In the genomic region with DNA sequence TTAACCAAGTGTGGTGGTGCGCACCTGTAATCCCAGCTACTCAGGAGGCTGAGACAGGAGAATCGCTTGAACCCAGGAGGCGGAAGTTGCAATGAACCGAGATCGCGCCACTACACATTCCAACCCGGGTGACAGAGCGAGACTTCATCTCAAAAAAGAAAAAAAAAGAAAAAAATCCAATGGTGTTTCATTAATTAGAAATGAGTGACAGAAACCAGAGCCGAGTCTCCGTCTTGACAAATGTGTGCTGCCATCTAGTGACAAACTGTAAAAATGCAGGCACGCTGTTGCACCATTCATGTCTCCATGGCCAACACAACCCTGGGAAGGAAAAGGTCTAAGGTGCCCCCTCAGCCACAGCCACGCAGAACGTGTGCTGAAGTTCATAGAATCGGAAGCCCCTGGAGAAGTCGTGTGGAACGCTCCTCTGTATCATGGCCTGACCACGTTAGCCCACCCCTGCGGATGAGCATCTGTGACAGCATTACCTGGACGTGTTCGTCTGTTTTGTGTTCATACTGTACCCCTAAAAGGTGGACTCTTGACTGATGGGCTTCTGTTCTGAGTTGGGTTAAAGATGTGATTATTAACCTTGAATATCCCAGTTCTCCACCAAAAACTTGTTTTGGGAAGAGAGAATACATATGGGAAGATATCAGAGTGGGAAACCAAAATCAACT, we compare ENCODE assay signal across 8 cellular contexts.
DNase-seq lines count a peak whose midpoint lies in the region; ATAC-seq and TF ChIP-seq lines count a peak whose summit lies in the region.

No MANE protein-coding gene starts in this region.

- whole genome bisulfite sequencing in thyroid gland, 2 donors, result 28 to 30% methylated on average over 20 of the region's 20 CpGs

- no peak overlapping the region for H3K4me3 Mint-ChIP-seq in activated T-helper 2 cell treated with anti-CD3 and anti-CD28 coated beads, Interferon-gamma antibody, Interleukin-2, Interleukin-4, amounts not matched to agents 10 μg/mL and 5 μg/mL and 100 μg/mL, durations not matched to agents 14 hours and 24 hours and 36 hours (ENCODE audit: low read depth)

- no peaks in the 10 kb centered on the region for H3K9me3 ChIP-seq in thyroid gland

- H3K9me3 Mint-ChIP-seq in activated T-helper 2 cell treated with anti-CD3 and anti-CD28 coated beads, Interferon-gamma antibody, Interleukin-2, Interleukin-4, amounts not matched to agents 10 μg/mL and 5 μg/mL and 100 μg/mL, durations not matched to agents 14 hours and 24 hours and 36 hours, result no peaks in the 10 kb centered on the region

- no peak for TF ChIP-seq POLR2A in thyroid gland (IDR thresholded peaks at IDR 0.05)

- intact Hi-C loops in activated T-helper 2 cell treated with anti-CD3 and anti-CD28 coated beads, Interferon-gamma antibody, Interleukin-2, Interleukin-4, amounts not matched to agents 10 μg/mL and 5 μg/mL and 100 μg/mL, durations not matched to agents 14 hours and 24 hours and 36 hours (cut with micrococcal nuclease), result loop anchor here (1.0 to 5.0 kb wide), 4 partner anchors 42 to 142 kb away; no protein-coding TSS in a partner anchor
- intact Hi-C loops in thyroid gland (cut with DNase I), result loop anchor here (5.0 kb wide), 2 partner anchors 58 to 122 kb away; no protein-coding TSS in a partner anchor

- no peak for ATAC-seq in HG03469 (IDR thresholded peaks at IDR 0.05; ENCODE audit: unreplicated experiment)

- no peak overlapping the region for H3K27ac ChIP-seq in thyroid gland

- DNase-seq in ELR (ENCODE audit: low read depth) (peak; percentile 75), HPDE6-E6E7 (ENCODE audit: extremely low spot score) (peak; percentile 17), RKO (ENCODE audit: low spot score) (peak; percentile 77), foreskin fibroblast (peak; percentile 38 to 81), occipital lobe (lab: John Stamatoyannopoulos, UW) (peak; percentile 15), thyroid gland (peak; percentile 74 to 76)
- DNase-seq in activated T-helper 2 cell treated with anti-CD3 and anti-CD28 coated beads, Interferon-gamma antibody, Interleukin-2, Interleukin-4, amounts not matched to agents 10 μg/mL and 5 μg/mL and 100 μg/mL, durations not matched to agents 14 hours and 24 hours and 36 hours (ENCODE audit: low spot score), result peak; percentile 58

- H3K36me3 ChIP-seq in thyroid gland, result no peaks in the 10 kb centered on the region

- H3K4me1 Mint-ChIP-seq in activated T-helper 2 cell treated with anti-CD3 and anti-CD28 coated beads, Interferon-gamma antibody, Interleukin-2, Interleukin-4, amounts not matched to agents 10 μg/mL and 5 μg/mL and 100 μg/mL, durations not matched to agents 14 hours and 24 hours and 36 hours (ENCODE audit: low read depth), result peaks cover 34% of the 10 kb centered on the region

- H3K4me3 ChIP-seq in foreskin fibroblast (ENCODE audit: low read depth in 1 of 2, low read length in 2 of 2) (no peak overlapping the region), thyroid gland (replicated peaks in 1 of 3) (no peak overlapping the region)

- no peak overlapping the region for H3K27ac Mint-ChIP-seq in activated T-helper 2 cell treated with anti-CD3 and anti-CD28 coated beads, Interferon-gamma antibody, Interleukin-2, Interleukin-4, amounts not matched to agents 10 μg/mL and 5 μg/mL and 100 μg/mL, durations not matched to agents 14 hours and 24 hours and 36 hours

- H3K36me3 Mint-ChIP-seq in activated T-helper 2 cell treated with anti-CD3 and anti-CD28 coated beads, Interferon-gamma antibody, Interleukin-2, Interleukin-4, amounts not matched to agents 10 μg/mL and 5 μg/mL and 100 μg/mL, durations not matched to agents 14 hours and 24 hours and 36 hours (ENCODE audit: low read depth), result no peaks in the 10 kb centered on the region

- TF ChIP-seq CTCF in foreskin fibroblast (IDR thresholded peaks at IDR 0.05; ENCODE audit: low read depth, low read length) (peak; percentile 68), thyroid gland (IDR thresholded peaks at IDR 0.05) (peak; percentile 77 to 91 (median 84))

- H3K27me3 ChIP-seq in thyroid gland, result no peaks in the 10 kb centered on the region

- H3K4me1 ChIP-seq in thyroid gland, result peaks cover 9 to 23% of the 10 kb centered on the region in 2 donors

- peaks cover 8% of the 10 kb centered on the region for H3K27me3 Mint-ChIP-seq in activated T-helper 2 cell treated with anti-CD3 and anti-CD28 coated beads, Interferon-gamma antibody, Interleukin-2, Interleukin-4, amounts not matched to agents 10 μg/mL and 5 μg/mL and 100 μg/mL, durations not matched to agents 14 hours and 24 hours and 36 hours (ENCODE audit: low read depth)

Comparison
In these comparisons a context has a peak if more than half of its experiments do, and no peak if none do; other contexts are left out.
1. DNase-seq: peak in every context shown above with its lines; median percentile 77 in RKO; 75 in ELR; 75 in thyroid gland; 60 in foreskin fibroblast; 58 in activated T-helper 2 cell treated with anti-CD3 and anti-CD28 coated beads, Interferon-gamma antibody, Interleukin-2, Interleukin-4, amounts not matched to agents 10 μg/mL and 5 μg/mL and 100 μg/mL, durations not matched to agents 14 hours and 24 hours and 36 hours; 17 in HPDE6-E6E7; 15 in occipital lobe.